In genomic region chr7:116145245-116145852, GRCh38 we compare ENCODE assay signal across 12 cellular contexts.
DNase-seq lines count a peak whose midpoint lies in the region; ATAC-seq lines count a peak whose summit lies in the region.
"Had no signal": no experiment of that assay in that cellular context is flagged by ENCODE, and none has a peak within 500 bp of the region (broad histone marks: within the 10 kb centered on the region; RNA-seq: fewer than 3 reads in every experiment).

No MANE protein-coding gene starts in this region.

- ATAC-seq in GM19395 (IDR thresholded peaks at IDR 0.05; ENCODE audit: unreplicated experiment), result peak; percentile 86
- ATAC-seq in HG03025 (IDR thresholded peaks at IDR 0.05; ENCODE audit: low FRiP score, unreplicated experiment), result peak; percentile 69

- peak; percentile 34 for DNase-seq in ELR (ENCODE audit: low read depth)
- DNase-seq in RPMI8226, result peak; percentile 13
- DNase-seq in inferior parietal cortex (ENCODE audit: extremely low spot score), result no peak
- no peak for DNase-seq in activated CD8-positive, alpha-beta memory T cell treated with anti-CD3 and anti-CD28 coated beads, Interleukin-2, amount 50 U/mL, for 48 hours
- DNase-seq in NCI-H2029 treated with DMSO at 0.1 percent for 48 hours (lab: John Stamatoyannopoulos, UW), result no peak
- no peak for DNase-seq in A172 (ENCODE audit: low spot score)
- DNase-seq: CD4-positive, alpha-beta memory T cell; HCEC 1CT; NCI-H2227 treated with DMSO at 0.1 percent for 48 hours; stimulated activated CD4-positive, alpha-beta T cell treated with anti-CD3 and anti-CD28 coated beads, Interleukin-1b, Interleukin-23, amount 100 ng/mL, for 48 hours had no signal

Comparison
In these comparisons a context has a peak if more than half of its experiments do, and no peak if none do; other contexts are left out.
1. DNase-seq: peak in ELR (single experiment) and RPMI8226 (single experiment); none in inferior parietal cortex (single experiment), activated CD8-positive, alpha-beta memory T cell treated with anti-CD3 and anti-CD28 coated beads, Interleukin-2, amount 50 U/mL, for 48 hours (single experiment), NCI-H2029 treated with DMSO at 0.1 percent for 48 hours (single experiment) and A172 (single experiment).